1 cellular context compared by ENCODE assay signal in genomic region chr18:65968605-65969004, GRCh38.
TF ChIP-seq lines count a peak whose summit lies in the region.

No MANE protein-coding gene starts in this region.

TF ChIP-seq in HepG2, 621 proteins besides CTCF, POLR2A, EP300 and RAD21:
- no peak for TF ChIP-seq ZXDC (CRISPR knock-in tag; IDR thresholded peaks at IDR 0.05)
- TF ChIP-seq PAX8 (CRISPR knock-in tag; IDR thresholded peaks at IDR 0.05; ENCODE audit: borderline replicate concordance), result no peak
- TF ChIP-seq ZNF687 (CRISPR knock-in tag; IDR thresholded peaks at IDR 0.05), result no peak
- no peak for TF ChIP-seq ELF1 (CRISPR knock-in tag; IDR thresholded peaks at IDR 0.05)
- TF ChIP-seq DNMT3B (CRISPR knock-in tag; conservative IDR thresholded peaks at IDR 0.05), result no peak
- TF ChIP-seq KLF9 (CRISPR knock-in tag; IDR thresholded peaks at IDR 0.05; ENCODE audit: low read depth), result no peak
- TF ChIP-seq FOXM1 (CRISPR knock-in tag; IDR thresholded peaks at IDR 0.05), result no peak
- no peak for TF ChIP-seq EED (CRISPR knock-in tag; IDR thresholded peaks at IDR 0.05)
- no peak for TF ChIP-seq ZNF10 (CRISPR knock-in tag; IDR thresholded peaks at IDR 0.05; ENCODE audit: borderline replicate concordance, low read depth)
- TF ChIP-seq NAIF1 (CRISPR knock-in tag; IDR thresholded peaks at IDR 0.05; ENCODE audit: borderline replicate concordance), result no peak
- TF ChIP-seq SP1 (IDR thresholded peaks at IDR 0.05), result no peak
- TF ChIP-seq SP1 (CRISPR knock-in tag; IDR thresholded peaks at IDR 0.05), result no peak
- TF ChIP-seq HMG20B (CRISPR knock-in tag; conservative IDR thresholded peaks at IDR 0.05), result no peak
- no peak for TF ChIP-seq TMF1 (CRISPR knock-in tag; IDR thresholded peaks at IDR 0.05; ENCODE audit: low read depth)
- TF ChIP-seq NR2F1 (CRISPR knock-in tag; IDR thresholded peaks at IDR 0.05), result no peak
- TF ChIP-seq RELA (CRISPR knock-in tag; IDR thresholded peaks at IDR 0.05), result no peak
TF ChIP-seq in HepG2: peak in this region for 0.
